In genomic region chr11:72812968-72813739, GRCh38 we compare ENCODE assay signal across 8 cellular contexts. TPM values are rescaled to one million over a fixed set of nuclear protein-coding genes. Genes with fewer than 3 reads are reported as not detected.
A peak's percentile ranks its signal among the peaks of the same experiment; 100 is the strongest.
DNase-seq lines count a peak whose midpoint lies in the region; ATAC-seq, FAIRE-seq and TF ChIP-seq lines count a peak whose summit lies in the region.

No MANE protein-coding gene starts in this region.

- H3K27me3 ChIP-seq in HUES6 (ENCODE audit: control insufficient read depth, insufficient read depth, low read length) (no peaks in the 10 kb centered on the region), SJCRH30 (no peaks in the 10 kb centered on the region), cardiac muscle cell (no peaks in the 10 kb centered on the region)

- WGBS in A549 (ENCODE audit: missing lambda C conversion rate): under 1% methylated on average over 17 of the region's 24 CpGs

- H3K4me2 ChIP-seq in A549: peak overlapping the region; percentile 93

- peaks cover 14% of the 10 kb centered on the region for H3K36me3 ChIP-seq in HUES6 (ENCODE audit: control insufficient read depth, insufficient read depth, low read length)
- H3K36me3 ChIP-seq in SJCRH30: no peaks in the 10 kb centered on the region
- H3K36me3 ChIP-seq in cardiac muscle cell: no peaks in the 10 kb centered on the region

- H3K27ac ChIP-seq in A549: peak overlapping the region; percentile 78 to 95
- H3K27ac ChIP-seq in HUES6 (ENCODE audit: low read depth, low read length): no peak overlapping the region; the same call in 1 of the 2 replicates
- H3K27ac ChIP-seq in SJCRH30: peak overlapping the region; percentile 92; the same call in 1 of the 2 replicates
- peak overlapping the region; percentile 99 for H3K27ac ChIP-seq in cardiac muscle cell

- peak; percentile 71 for TF ChIP-seq CTCF in A549 (IDR thresholded peaks at IDR 0.05)
- TF ChIP-seq CTCF in cardiac muscle cell (IDR thresholded peaks at IDR 0.05; ENCODE audit: low read depth, low read length): peak; percentile 69

- peak overlapping the region; percentile 58 for H3K4me3 ChIP-seq in A549
- peak overlapping the region; percentile 94 for H3K4me3 ChIP-seq in HUES6 (ENCODE audit: low read depth, low read length)
- peak overlapping the region; percentile 74 for H3K4me3 ChIP-seq in SJCRH30
- peak overlapping the region; percentile 71 for H3K4me3 ChIP-seq in cardiac muscle cell

- H3K9ac ChIP-seq in HUES6 (ENCODE audit: low read length): peak overlapping the region; percentile 99

- ATAC-seq in A549 (peak; percentile 57 to 75), sciatic nerve (peak; percentile 16), HG02970 (IDR thresholded peaks at IDR 0.05; ENCODE audit: low FRiP score, unreplicated experiment) (no peak)

- no peak for TF ChIP-seq POLR2A in A549 (IDR thresholded peaks at IDR 0.05; ENCODE audit: low read length)

- CTCF ChIA-PET in A549 (lab: Yijun Ruan, JAX): interaction anchor here (0.8 to 6.6 kb wide), 24 partner anchors 8 to 523 kb away, joined by 3 to 42 read pairs (median 4); partner anchors contain the start of gene STARD10

- POLR2A ChIA-PET in A549 (lab: Yijun Ruan, JAX): interaction anchor here (0.6 to 1.6 kb wide), 5 partner anchors 16 to 496 kb away, joined by 3 to 10 read pairs (median 4); partner anchors contain the start of gene STARD10

- FAIRE-seq in A549 (lab: Jason Lieb, UNC): no peak
- FAIRE-seq in GM18507 (lab: Jason Lieb, UNC): peak; percentile 71

- peak; percentile 48 to 49 for TF ChIP-seq RAD21 in A549 (conservative IDR thresholded peaks at IDR 0.05 in 1 of 2, IDR thresholded peaks at IDR 0.05 in 1 of 2)

- H3K4me1 ChIP-seq in A549 (peaks cover 31% of the 10 kb centered on the region), HUES6 (ENCODE audit: control insufficient read depth, insufficient read depth, low read length) (peaks cover 22% of the 10 kb centered on the region), SJCRH30 (peaks cover 17% of the 10 kb centered on the region), cardiac muscle cell (ENCODE audit: low read depth) (peaks cover 14% of the 10 kb centered on the region)

- no peak for TF ChIP-seq EP300 in A549 (IDR thresholded peaks at IDR 0.05)

- peak; percentile 86 to 91 for DNase-seq in A549 (ENCODE audit: low read depth in 1 of 2, low spot score in 1 of 2)
- DNase-seq in GM18507 (ENCODE audit: extremely low spot score, insufficient read length, low read depth): no peak
- peak; percentile 65 to 81 for DNase-seq in SJCRH30
- peak; percentile 67 for DNase-seq in activated gamma-delta T cell treated with anti-CD3 and anti-CD28 coated beads, Interleukin-2, amount 50 U/mL, for 16 hours (ENCODE audit: low read depth)
- peak; percentile 52 to 59 for DNase-seq in cardiac muscle cell (ENCODE audit: low read depth in 1 of 2, low spot score in 1 of 2)
- peak; percentile 75 for DNase-seq in sciatic nerve (ENCODE audit: low spot score)

- intact Hi-C loops in sciatic nerve (cut with DNase I): no loop called here

- no peaks in the 10 kb centered on the region for H3K9me3 ChIP-seq in A549
- H3K9me3 ChIP-seq in HUES6 (ENCODE audit: control insufficient read depth, insufficient read depth, low read depth, low read length): no peaks in the 10 kb centered on the region
- H3K9me3 ChIP-seq in SJCRH30 (replicated peaks): no peaks in the 10 kb centered on the region
- no peaks in the 10 kb centered on the region for H3K9me3 ChIP-seq in cardiac muscle cell (ENCODE audit: low read depth)

TF ChIP-seq in A549, 52 proteins besides CTCF, POLR2A, EP300 and RAD21:
- TF ChIP-seq FOXS1 (CRISPR knock-in tag; IDR thresholded peaks at IDR 0.05): no peak
- TF ChIP-seq JUN (IDR thresholded peaks at IDR 0.05): 0 out of 5 replicates have a peak, but pooled peaks of 1 of the 2 experiments have one; percentile 12
- 0 out of 3 replicates have a peak, but pooled peaks have one; percentile 43 for TF ChIP-seq SMC3 (IDR thresholded peaks at IDR 0.05)
- TF ChIP-seq, protein P1, sequence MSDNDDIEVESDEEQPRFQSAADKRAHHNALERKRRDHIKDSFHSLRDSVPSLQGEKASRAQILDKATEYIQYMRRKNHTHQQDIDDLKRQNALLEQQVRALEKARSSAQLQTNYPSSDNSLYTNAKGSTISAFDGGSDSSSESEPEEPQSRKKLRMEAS (IDR thresholded peaks at IDR 0.05): peak; percentile 83
- TF ChIP-seq CEBPB (IDR thresholded peaks at IDR 0.05): peak in 1 of 2 experiments; percentile 29; a peak in 1 of 4 replicates
- TF ChIP-seq MYC (IDR thresholded peaks at IDR 0.05; ENCODE audit: borderline replicate concordance, low read length): no peak
- no peak for TF ChIP-seq RCOR1 (IDR thresholded peaks at IDR 0.05; ENCODE audit: low read depth, low read length)
- no peak for TF ChIP-seq POLR2AphosphoS2 (conservative IDR thresholded peaks at IDR 0.05; ENCODE audit: low read length)
- TF ChIP-seq, protein P2, sequence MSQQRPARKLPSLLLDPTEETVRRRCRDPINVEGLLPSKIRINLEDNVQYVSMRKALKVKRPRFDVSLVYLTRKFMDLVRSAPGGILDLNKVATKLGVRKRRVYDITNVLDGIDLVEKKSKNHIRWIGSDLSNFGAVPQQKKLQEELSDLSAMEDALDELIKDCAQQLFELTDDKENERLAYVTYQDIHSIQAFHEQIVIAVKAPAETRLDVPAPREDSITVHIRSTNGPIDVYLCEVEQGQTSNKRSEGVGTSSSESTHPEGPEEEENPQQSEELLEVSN (IDR thresholded peaks at IDR 0.05; ENCODE audit: borderline replicate concordance, low read depth): 0 out of 2 replicates have a peak, but pooled peaks have one; percentile 31
- TF ChIP-seq TP53 (CRISPR knock-in tag; IDR thresholded peaks at IDR 0.05): no peak

RNA-seq across cellular contexts. Expression of gene ATG16L2, which starts 1.1 kb away (rescaled TPM):
- polyA plus RNA-seq in A549 (2011; rRNA removed) (6.1 and 6.2 TPM in 2 replicates), A549 (2017; fragmentation: RNase III; extraction: RNeasy Plus Mini Kit Qiagen cat#74134 plus additional on column Dnase treatment) (6.3 to 7.6 TPM (median 6.4 TPM) in 3 replicates), cardiac muscle cell (47.8 and 80.4 TPM in 2 replicates)
- 9.3 and 10.0 TPM in 2 replicates for polyA plus RNA-seq in A549 (2012; cell fraction: cytosol; rRNA removed)
- 76.5 and 80.0 TPM in 2 replicates for polyA plus RNA-seq in A549 (2012; cell fraction: nucleus; rRNA removed)
- polyA minus RNA-seq in A549 (2011; rRNA and poly(A)+ RNA removed): 6.5 and 6.8 TPM in 2 replicates
- 2.9 and 6.8 TPM in 2 replicates for total RNA-seq in SJCRH30 (2014; rRNA removed; shearing (Covaris generic))
- total RNA-seq in cardiac muscle cell (16.7 and 66.8 TPM in 2 replicates), sciatic nerve (79.7 TPM)

RNA-seq across cellular contexts. Expression of gene STARD10, which starts 19.3 kb away (rescaled TPM):
- polyA plus RNA-seq in A549 (2011; rRNA removed): 21.2 and 25.0 TPM in 2 replicates
- polyA plus RNA-seq in A549 (2012; cell fraction: cytosol; rRNA removed): 34.1 and 35.8 TPM in 2 replicates
- 21.1 and 22.5 TPM in 2 replicates for polyA plus RNA-seq in A549 (2012; cell fraction: nucleus; rRNA removed)
- 21.1 to 23.2 TPM (median 23.0 TPM) in 3 replicates for polyA plus RNA-seq in A549 (2017; fragmentation: RNase III; extraction: RNeasy Plus Mini Kit Qiagen cat#74134 plus additional on column Dnase treatment)
- polyA minus RNA-seq in A549 (2011; rRNA and poly(A)+ RNA removed): 31.6 and 39.6 TPM in 2 replicates
- total RNA-seq in SJCRH30 (2014; rRNA removed; shearing (Covaris generic)): 6.0 and 10.3 TPM in 2 replicates
- total RNA-seq in cardiac muscle cell: 66.2 and 101 TPM in 2 replicates
- polyA plus RNA-seq in cardiac muscle cell: 91.4 and 139 TPM in 2 replicates
- 27.2 TPM for total RNA-seq in sciatic nerve
